In genomic region chr9:135500525-135501260, GRCh38 we compare ENCODE assay signal across 8 cellular contexts. TPM values are rescaled to one million over a fixed set of nuclear protein-coding genes. Genes with fewer than 3 reads are reported as not detected.
A peak's percentile ranks its signal among the peaks of the same experiment; 100 is the strongest.
DNase-seq lines count a peak whose midpoint lies in the region; ATAC-seq and TF ChIP-seq lines count a peak whose summit lies in the region.

Gene MRPS2 (plus strand): TSS chr9:135500682. CDS start chr9:135500711, 29 bp downstream.

- H3K27me3 Mint-ChIP-seq in activated CD4-positive, alpha-beta memory T cell treated with anti-CD3 and anti-CD28 coated beads for 36 hours: peaks cover 10% of the 10 kb centered on the region

- H3K27me3 ChIP-seq in duodenal mucosa (ENCODE audit: control insufficient read depth in 1 of 2, insufficient read depth in 2 of 2, low read length in 2 of 2): no peaks in the 10 kb centered on the region
- no peaks in the 10 kb centered on the region for H3K27me3 ChIP-seq in lower lobe of right lung (ENCODE audit: low read depth)

- ATAC-seq in GM18907 (IDR thresholded peaks at IDR 0.05; ENCODE audit: unreplicated experiment) (peak; percentile 79), HG03175 (IDR thresholded peaks at IDR 0.05; ENCODE audit: unreplicated experiment) (peak; percentile 85), lower lobe of right lung (peak; percentile 98)

- TF ChIP-seq CTCF in AG09309 (IDR thresholded peaks at IDR 0.05; ENCODE audit: control insufficient read depth, insufficient read depth, low read depth, low read length, missing control alignments): peak; percentile 69
- TF ChIP-seq CTCF in lower lobe of right lung (IDR thresholded peaks at IDR 0.05): peak; percentile 95

- H3K4me3 Mint-ChIP-seq in activated CD4-positive, alpha-beta memory T cell treated with anti-CD3 and anti-CD28 coated beads for 36 hours: peak within 1 kb of the TSS; percentile 83

- H3K36me3 ChIP-seq in duodenal mucosa (ENCODE audit: control insufficient read depth in 1 of 2, insufficient read depth in 2 of 2, low read length in 2 of 2) (peaks cover 13 to 30% of the 10 kb centered on the region in 2 donors), lower lobe of right lung (peaks cover 35% of the 10 kb centered on the region)

- H3K9me3 Mint-ChIP-seq in activated CD4-positive, alpha-beta memory T cell treated with anti-CD3 and anti-CD28 coated beads for 36 hours: no peaks in the 10 kb centered on the region

- no peaks in the 10 kb centered on the region for H3K9me3 ChIP-seq in duodenal mucosa (ENCODE audit: control insufficient read depth in 1 of 2, low read length in 2 of 2)
- no peaks in the 10 kb centered on the region for H3K9me3 ChIP-seq in lower lobe of right lung

- H3K4me1 ChIP-seq in duodenal mucosa (ENCODE audit: control insufficient read depth in 1 of 2, insufficient read depth in 2 of 2, low read length in 2 of 2) (peaks cover 8 to 20% of the 10 kb centered on the region in 2 donors), lower lobe of right lung (peaks cover 21% of the 10 kb centered on the region)

- peaks cover 30% of the 10 kb centered on the region for H3K36me3 Mint-ChIP-seq in activated CD4-positive, alpha-beta memory T cell treated with anti-CD3 and anti-CD28 coated beads for 36 hours

- H3K27ac Mint-ChIP-seq in activated CD4-positive, alpha-beta memory T cell treated with anti-CD3 and anti-CD28 coated beads for 36 hours: peak within 1 kb of the TSS; percentile 77

- H3K4me3 ChIP-seq in AG09309 (ENCODE audit: control insufficient read depth, low read depth, low read length) (peak within 1 kb of the TSS; percentile 79), duodenal mucosa (ENCODE audit: low read depth in 1 of 2, low read length in 2 of 2) (peak within 1 kb of the TSS; percentile 90 to 92), lower lobe of right lung (peak within 1 kb of the TSS; percentile 79)

- peak within 1 kb of the TSS; percentile 73 to 74 for H3K9ac ChIP-seq in duodenal mucosa (ENCODE audit: low read depth in 1 of 2, low read length in 2 of 2)

- POLR2A ChIA-PET in activated CD4-positive, alpha-beta memory T cell treated with anti-CD3 and anti-CD28 coated beads for 36 hours (lab: Charles Lee): no interaction called here

- H3K27ac ChIP-seq in duodenal mucosa (ENCODE audit: low read depth, low read length) (peak within 1 kb of the TSS; percentile 50), lower lobe of right lung (peak within 1 kb of the TSS; percentile 83)

- H3K4me1 Mint-ChIP-seq in activated CD4-positive, alpha-beta memory T cell treated with anti-CD3 and anti-CD28 coated beads for 36 hours (ENCODE audit: low read depth): peaks cover 17% of the 10 kb centered on the region

- intact Hi-C loops in activated CD4-positive, alpha-beta memory T cell treated with anti-CD3 and anti-CD28 coated beads for 36 hours (cut with micrococcal nuclease): no loop called here
- intact Hi-C loops in lower lobe of right lung (cut with DNase I): no loop called here

- peak; percentile 37 for DNase-seq in AG09309 (ENCODE audit: low read depth)
- DNase-seq in NCI-H526 (lab: John Stamatoyannopoulos, UW): peak; percentile 53 to 88
- DNase-seq in activated CD4-positive, alpha-beta memory T cell treated with anti-CD3 and anti-CD28 coated beads for 36 hours: peak; percentile 90
- peak; percentile 92 for DNase-seq in lower lobe of right lung
- DNase-seq in stimulated activated CD4-positive, alpha-beta T cell treated with anti-CD3 and anti-CD28 coated beads, TNF-alpha, amount 100 ng/mL, for 1 hour (ENCODE audit: low read depth in 3 of 3, low spot score in 1 of 3): peak; percentile 52 to 77 (median 71)

- CTCF ChIA-PET in activated CD4-positive, alpha-beta memory T cell treated with anti-CD3 and anti-CD28 coated beads for 36 hours (lab: Charles Lee): interaction anchor here (0.7 to 1.4 kb wide), 3 partner anchors 13 to 461 kb away, joined by 3 to 4 read pairs (median 3); no protein-coding TSS in a partner anchor

RNA-seq across cellular contexts. Expression of gene MRPS2, which starts in this region (rescaled TPM):
- total RNA-seq in activated CD4-positive, alpha-beta memory T cell treated with anti-CD3 and anti-CD28 coated beads for 36 hours: 10 to 100 TPM; 42.2 to 42.7 TPM
- total RNA-seq in lower lobe of right lung: 21.9 TPM

Comparison
In these comparisons a context has a peak if more than half of its experiments do, and no peak if none do; other contexts are left out.
1. Peak in every context shown above with its lines: DNase-seq, ATAC-seq, H3K4me3 ChIP-seq and H3K27ac ChIP-seq.
2. DNase-seq: peak in every context shown above with its lines; median percentile 92 in lower lobe of right lung; 90 in activated CD4-positive, alpha-beta memory T cell treated with anti-CD3 and anti-CD28 coated beads for 36 hours; 71 in stimulated activated CD4-positive, alpha-beta T cell treated with anti-CD3 and anti-CD28 coated beads, TNF-alpha, amount 100 ng/mL, for 1 hour; 70 in NCI-H526; 37 in AG09309.